ENCODE assay signal across 9 cellular contexts in the genomic region with DNA sequence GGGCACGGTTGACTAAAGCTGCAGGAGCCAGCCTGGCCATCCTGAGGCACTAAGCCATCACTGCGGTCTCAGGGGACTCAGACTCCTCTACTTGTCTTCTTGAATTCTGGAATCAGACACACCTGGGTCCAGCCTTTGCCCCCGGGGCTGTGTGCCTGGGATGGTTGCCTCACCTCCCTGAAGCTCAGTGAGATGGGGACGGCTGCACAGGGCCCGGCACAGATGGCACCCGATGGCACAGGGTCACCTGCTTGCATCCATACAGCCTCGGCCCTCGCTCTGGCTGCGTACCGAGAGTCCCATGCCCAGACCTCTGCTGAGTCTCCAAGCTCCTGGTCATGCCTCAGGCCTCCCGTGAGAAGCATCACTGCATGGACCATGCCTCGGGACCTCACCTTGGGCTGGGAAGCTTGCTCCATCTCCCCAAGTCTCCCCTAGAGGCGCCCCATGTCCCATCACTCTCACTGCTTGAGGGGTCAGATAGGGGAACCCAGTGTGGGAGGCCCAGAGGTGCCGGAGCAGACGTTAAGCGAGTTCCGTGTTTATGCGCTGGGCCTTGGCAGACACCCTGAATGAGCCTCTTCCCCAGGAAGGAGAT.
DNase-seq lines count a peak whose midpoint lies in the region; ATAC-seq and TF ChIP-seq lines count a peak whose summit lies in the region.
"Had no signal": no experiment of that assay in that cellular context is flagged by ENCODE, and none has a peak within 500 bp of the region (broad histone marks: within the 10 kb centered on the region; RNA-seq: fewer than 3 reads in every experiment).

No MANE protein-coding gene starts in this region.

- TF ChIP-seq CTCF in upper lobe of right lung (IDR thresholded peaks at IDR 0.05) (no peak), MM.1S (IDR thresholded peaks at IDR 0.05; ENCODE audit: low read length) (no peak)

- no peaks in the 10 kb centered on the region for H3K9me3 ChIP-seq in mucosa of stomach (ENCODE audit: control insufficient read depth, low read length)
- H3K9me3 ChIP-seq in upper lobe of right lung: no peaks in the 10 kb centered on the region
- no peaks in the 10 kb centered on the region for H3K9me3 ChIP-seq in MM.1S (replicated peaks; ENCODE audit: insufficient read depth, low read length)

- H3K4me3 ChIP-seq in mucosa of stomach (ENCODE audit: low read length): no peak overlapping the region
- H3K4me3 ChIP-seq in upper lobe of right lung: peak overlapping the region; percentile 8
- H3K4me3 ChIP-seq in MM.1S (ENCODE audit: low read length): no peak overlapping the region

- H3K27me3 ChIP-seq in mucosa of stomach (ENCODE audit: control insufficient read depth, insufficient read depth, low read length): no peaks in the 10 kb centered on the region
- no peaks in the 10 kb centered on the region for H3K27me3 ChIP-seq in upper lobe of right lung
- no peaks in the 10 kb centered on the region for H3K27me3 ChIP-seq in MM.1S (replicated peaks; ENCODE audit: insufficient read depth, low read length)

- H3K36me3 Mint-ChIP-seq in activated T-cell treated with anti-CD3 and anti-CD28 coated beads, Interleukin-2, amount 50 U/mL, for 72 hours (ENCODE audit: insufficient read depth in 2 of 2): peaks cover 18% of the 10 kb centered on the region in 2 donors

- intact Hi-C loops in upper lobe of right lung (cut with DNase I): no loop called here

- H3K9ac ChIP-seq in mucosa of stomach (ENCODE audit: low read length) (peak overlapping the region; percentile 22), MM.1S (ENCODE audit: low read length) (no peak overlapping the region)

- H3F3A ChIP-seq in MM.1S (ENCODE audit: insufficient read depth, low read length): no peaks in the 10 kb centered on the region

- no peak overlapping the region for H2AFZ ChIP-seq in MM.1S (ENCODE audit: low read length)

- H3K4me2 ChIP-seq in MM.1S (ENCODE audit: low read depth, low read length): no peak overlapping the region

- ATAC-seq in activated T-cell treated with anti-CD3 and anti-CD28 coated beads, Interleukin-2, amount 50 U/mL, for 72 hours (replicated peaks in 1 of 2): no peak
- ATAC-seq in upper lobe of right lung: peak; percentile 18

- no peaks in the 10 kb centered on the region for H3K27me3 Mint-ChIP-seq in activated T-cell treated with anti-CD3 and anti-CD28 coated beads, Interleukin-2, amount 50 U/mL, for 72 hours (ENCODE audit: low read depth)

- H4K20me1 ChIP-seq in MM.1S (ENCODE audit: insufficient read depth, low read length): no peaks in the 10 kb centered on the region

- H3K9me2 ChIP-seq in MM.1S (replicated peaks; ENCODE audit: insufficient read depth, low read length): no peaks in the 10 kb centered on the region

- H3K4me1 ChIP-seq in mucosa of stomach (ENCODE audit: control insufficient read depth, insufficient read depth, low read length) (peaks cover 72% of the 10 kb centered on the region), upper lobe of right lung (peaks cover 60% of the 10 kb centered on the region), MM.1S (ENCODE audit: low read length) (no peaks in the 10 kb centered on the region)

- peak; percentile 67 for DNase-seq in stimulated activated CD4-positive, alpha-beta T cell treated with anti-CD3 and anti-CD28 coated beads, Interleukin-15, amount 100 ng/mL, for 24 hours
- no peak for DNase-seq in stimulated activated CD4-positive, alpha-beta T cell treated with anti-CD3 and anti-CD28 coated beads, Interleukin-12 subunit alpha, Interleukin-12 subunit beta, amount 100 ng/mL, for 4 hours
- DNase-seq in activated T-cell treated with anti-CD3 and anti-CD28 coated beads, Interleukin-2, amount 50 U/mL, for 72 hours: peak; percentile 55 to 57
- DNase-seq in upper lobe of right lung (no peak), putamen (ENCODE audit: low spot score) (no peak), MM.1S (no peak), globus pallidus (ENCODE audit: low spot score) (no peak)
- DNase-seq: H7 had no signal

- peaks cover 92% of the 10 kb centered on the region for H3K79me2 ChIP-seq in MM.1S (ENCODE audit: low read length)

- H3K36me3 ChIP-seq in mucosa of stomach (ENCODE audit: control insufficient read depth, insufficient read depth, low read length) (no peaks in the 10 kb centered on the region), upper lobe of right lung (no peaks in the 10 kb centered on the region), MM.1S (replicated peaks; ENCODE audit: insufficient read depth, low read length) (no peaks in the 10 kb centered on the region)

- H3K9me3 Mint-ChIP-seq in activated T-cell treated with anti-CD3 and anti-CD28 coated beads, Interleukin-2, amount 50 U/mL, for 72 hours: no peaks in the 10 kb centered on the region

- H3K4me1 Mint-ChIP-seq in activated T-cell treated with anti-CD3 and anti-CD28 coated beads, Interleukin-2, amount 50 U/mL, for 72 hours (ENCODE audit: low read depth): peaks cover 84% of the 10 kb centered on the region

- H3K27ac Mint-ChIP-seq in activated T-cell treated with anti-CD3 and anti-CD28 coated beads, Interleukin-2, amount 50 U/mL, for 72 hours: peak overlapping the region; percentile 97

- H3K27ac ChIP-seq in upper lobe of right lung (peak overlapping the region; percentile 24), MM.1S (ENCODE audit: low read length) (no peak overlapping the region)

- H3K4me3 Mint-ChIP-seq in activated T-cell treated with anti-CD3 and anti-CD28 coated beads, Interleukin-2, amount 50 U/mL, for 72 hours: peak overlapping the region; percentile 97 to 99

Comparison
In these comparisons a context has a peak if more than half of its experiments do, and no peak if none do; other contexts are left out.
1. DNase-seq: peak in stimulated activated CD4-positive, alpha-beta T cell treated with anti-CD3 and anti-CD28 coated beads, Interleukin-15, amount 100 ng/mL, for 24 hours (single experiment) and activated T-cell treated with anti-CD3 and anti-CD28 coated beads, Interleukin-2, amount 50 U/mL, for 72 hours (2 of 2); none in stimulated activated CD4-positive, alpha-beta T cell treated with anti-CD3 and anti-CD28 coated beads, Interleukin-12 subunit alpha, Interleukin-12 subunit beta, amount 100 ng/mL, for 4 hours (single experiment), upper lobe of right lung (single experiment), putamen (single experiment), MM.1S (single experiment) and globus pallidus (single experiment).